ENCODE assay signal across 1 cellular context in the genomic region with DNA sequence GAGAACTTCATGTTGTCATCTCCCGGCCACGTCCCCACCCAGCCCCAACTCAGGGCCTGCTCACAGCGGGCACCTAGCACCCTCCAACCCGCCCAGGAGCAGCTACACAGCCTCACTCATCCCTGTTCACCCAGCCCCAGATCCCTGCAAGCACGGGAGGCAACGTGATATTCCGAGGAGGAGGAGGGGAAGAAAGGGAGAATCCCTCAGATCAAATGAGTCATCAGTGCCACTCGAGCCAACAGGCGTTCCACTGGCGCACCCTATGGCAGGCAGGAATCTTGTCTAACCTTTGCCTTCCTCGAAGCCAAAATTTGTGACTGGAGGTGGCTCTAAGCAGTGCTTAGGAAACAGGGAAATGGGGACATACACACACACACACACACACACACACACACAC.
TF ChIP-seq lines count a peak whose summit lies in the region.

No MANE protein-coding gene starts in this region.

TF ChIP-seq in HEK293, 187 proteins besides CTCF, POLR2A, EP300 and RAD21 (continued from another document):
- TF ChIP-seq, protein P1, sequence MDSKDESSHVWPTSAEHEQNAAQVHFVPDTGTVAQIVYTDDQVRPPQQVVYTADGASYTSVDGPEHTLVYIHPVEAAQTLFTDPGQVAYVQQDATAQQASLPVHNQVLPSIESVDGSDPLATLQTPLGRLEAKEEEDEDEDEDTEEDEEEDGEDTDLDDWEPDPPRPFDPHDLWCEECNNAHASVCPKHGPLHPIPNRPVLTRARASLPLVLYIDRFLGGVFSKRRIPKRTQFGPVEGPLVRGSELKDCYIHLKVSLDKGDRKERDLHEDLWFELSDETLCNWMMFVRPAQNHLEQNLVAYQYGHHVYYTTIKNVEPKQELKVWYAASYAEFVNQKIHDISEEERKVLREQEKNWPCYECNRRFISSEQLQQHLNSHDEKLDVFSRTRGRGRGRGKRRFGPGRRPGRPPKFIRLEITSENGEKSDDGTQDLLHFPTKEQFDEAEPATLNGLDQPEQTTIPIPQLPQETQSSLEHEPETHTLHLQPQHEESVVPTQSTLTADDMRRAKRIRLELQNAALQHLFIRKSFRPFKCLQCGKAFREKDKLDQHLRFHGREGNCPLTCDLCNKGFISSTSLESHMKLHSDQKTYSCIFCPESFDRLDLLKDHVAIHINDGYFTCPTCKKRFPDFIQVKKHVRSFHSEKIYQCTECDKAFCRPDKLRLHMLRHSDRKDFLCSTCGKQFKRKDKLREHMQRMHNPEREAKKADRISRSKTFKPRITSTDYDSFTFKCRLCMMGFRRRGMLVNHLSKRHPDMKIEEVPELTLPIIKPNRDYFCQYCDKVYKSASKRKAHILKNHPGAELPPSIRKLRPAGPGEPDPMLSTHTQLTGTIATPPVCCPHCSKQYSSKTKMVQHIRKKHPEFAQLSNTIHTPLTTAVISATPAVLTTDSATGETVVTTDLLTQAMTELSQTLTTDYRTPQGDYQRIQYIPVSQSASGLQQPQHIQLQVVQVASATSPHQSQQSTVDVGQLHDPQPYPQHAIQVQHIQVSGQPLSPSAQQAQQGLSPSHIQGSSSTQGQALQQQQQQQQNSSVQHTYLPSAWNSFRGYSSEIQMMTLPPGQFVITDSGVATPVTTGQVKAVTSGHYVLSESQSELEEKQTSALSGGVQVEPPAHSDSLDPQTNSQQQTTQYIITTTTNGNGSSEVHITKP (tag by site-specific recombination; IDR thresholded peaks at IDR 0.05), result peak; percentile 25; the same call in 1 of the 2 replicates
- peak; percentile 31; the same call in 1 of the 2 replicates for TF ChIP-seq ZEB2 (tag by site-specific recombination; IDR thresholded peaks at IDR 0.05)
- peak; percentile 76 for TF ChIP-seq SCRT2 (tag by site-specific recombination; IDR thresholded peaks at IDR 0.05)
- peak; percentile 44 for TF ChIP-seq SP7 (tag by site-specific recombination; IDR thresholded peaks at IDR 0.05)
- TF ChIP-seq ZNF624 (tag by site-specific recombination; IDR thresholded peaks at IDR 0.05), result no peak
- TF ChIP-seq, protein P2, sequence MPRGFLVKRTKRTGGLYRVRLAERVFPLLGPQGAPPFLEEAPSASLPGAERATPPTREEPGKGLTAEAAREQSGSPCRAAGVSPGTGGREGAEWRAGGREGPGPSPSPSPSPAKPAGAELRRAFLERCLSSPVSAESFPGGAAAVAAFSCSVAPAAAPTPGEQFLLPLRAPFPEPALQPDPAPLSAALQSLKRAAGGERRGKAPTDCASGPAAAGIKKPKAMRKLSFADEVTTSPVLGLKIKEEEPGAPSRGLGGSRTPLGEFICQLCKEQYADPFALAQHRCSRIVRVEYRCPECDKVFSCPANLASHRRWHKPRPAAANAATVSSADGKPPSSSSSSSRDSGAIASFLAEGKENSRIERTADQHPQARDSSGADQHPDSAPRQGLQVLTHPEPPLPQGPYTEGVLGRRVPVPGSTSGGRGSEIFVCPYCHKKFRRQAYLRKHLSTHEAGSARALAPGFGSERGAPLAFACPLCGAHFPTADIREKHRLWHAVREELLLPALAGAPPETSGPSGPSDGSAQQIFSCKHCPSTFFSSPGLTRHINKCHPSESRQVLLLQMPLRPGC (tag by site-specific recombination; IDR thresholded peaks at IDR 0.05), result 0 out of 2 replicates have a peak, but pooled peaks have one; percentile 37
- TF ChIP-seq, protein P3, sequence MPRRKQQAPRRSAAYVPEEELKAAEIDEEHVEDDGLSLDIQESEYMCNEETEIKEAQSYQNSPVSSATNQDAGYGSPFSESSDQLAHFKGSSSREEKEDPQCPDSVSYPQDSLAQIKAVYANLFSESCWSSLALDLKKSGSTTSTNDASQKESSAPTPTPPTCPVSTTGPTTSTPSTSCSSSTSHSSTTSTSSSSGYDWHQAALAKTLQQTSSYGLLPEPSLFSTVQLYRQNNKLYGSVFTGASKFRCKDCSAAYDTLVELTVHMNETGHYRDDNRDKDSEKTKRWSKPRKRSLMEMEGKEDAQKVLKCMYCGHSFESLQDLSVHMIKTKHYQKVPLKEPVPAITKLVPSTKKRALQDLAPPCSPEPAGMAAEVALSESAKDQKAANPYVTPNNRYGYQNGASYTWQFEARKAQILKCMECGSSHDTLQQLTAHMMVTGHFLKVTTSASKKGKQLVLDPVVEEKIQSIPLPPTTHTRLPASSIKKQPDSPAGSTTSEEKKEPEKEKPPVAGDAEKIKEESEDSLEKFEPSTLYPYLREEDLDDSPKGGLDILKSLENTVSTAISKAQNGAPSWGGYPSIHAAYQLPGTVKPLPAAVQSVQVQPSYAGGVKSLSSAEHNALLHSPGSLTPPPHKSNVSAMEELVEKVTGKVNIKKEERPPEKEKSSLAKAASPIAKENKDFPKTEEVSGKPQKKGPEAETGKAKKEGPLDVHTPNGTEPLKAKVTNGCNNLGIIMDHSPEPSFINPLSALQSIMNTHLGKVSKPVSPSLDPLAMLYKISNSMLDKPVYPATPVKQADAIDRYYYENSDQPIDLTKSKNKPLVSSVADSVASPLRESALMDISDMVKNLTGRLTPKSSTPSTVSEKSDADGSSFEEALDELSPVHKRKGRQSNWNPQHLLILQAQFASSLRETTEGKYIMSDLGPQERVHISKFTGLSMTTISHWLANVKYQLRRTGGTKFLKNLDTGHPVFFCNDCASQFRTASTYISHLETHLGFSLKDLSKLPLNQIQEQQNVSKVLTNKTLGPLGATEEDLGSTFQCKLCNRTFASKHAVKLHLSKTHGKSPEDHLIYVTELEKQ (tag by site-specific recombination; IDR thresholded peaks at IDR 0.05; ENCODE audit: borderline replicate concordance), result no peak; the same call in 1 of the 2 replicates
- TF ChIP-seq ZNF544 (tag by site-specific recombination; IDR thresholded peaks at IDR 0.05), result no peak
- peak; percentile 61 for TF ChIP-seq ZNF335 (tag by site-specific recombination; conservative IDR thresholded peaks at IDR 0.05)
- no peak for TF ChIP-seq ZNF514 (tag by site-specific recombination; IDR thresholded peaks at IDR 0.05)
- no peak for TF ChIP-seq SP2 (tag by site-specific recombination; IDR thresholded peaks at IDR 0.05)
- no peak for TF ChIP-seq ZNF292 (tag by site-specific recombination; IDR thresholded peaks at IDR 0.05; ENCODE audit: borderline replicate concordance, low read depth)
- TF ChIP-seq, protein P4, sequence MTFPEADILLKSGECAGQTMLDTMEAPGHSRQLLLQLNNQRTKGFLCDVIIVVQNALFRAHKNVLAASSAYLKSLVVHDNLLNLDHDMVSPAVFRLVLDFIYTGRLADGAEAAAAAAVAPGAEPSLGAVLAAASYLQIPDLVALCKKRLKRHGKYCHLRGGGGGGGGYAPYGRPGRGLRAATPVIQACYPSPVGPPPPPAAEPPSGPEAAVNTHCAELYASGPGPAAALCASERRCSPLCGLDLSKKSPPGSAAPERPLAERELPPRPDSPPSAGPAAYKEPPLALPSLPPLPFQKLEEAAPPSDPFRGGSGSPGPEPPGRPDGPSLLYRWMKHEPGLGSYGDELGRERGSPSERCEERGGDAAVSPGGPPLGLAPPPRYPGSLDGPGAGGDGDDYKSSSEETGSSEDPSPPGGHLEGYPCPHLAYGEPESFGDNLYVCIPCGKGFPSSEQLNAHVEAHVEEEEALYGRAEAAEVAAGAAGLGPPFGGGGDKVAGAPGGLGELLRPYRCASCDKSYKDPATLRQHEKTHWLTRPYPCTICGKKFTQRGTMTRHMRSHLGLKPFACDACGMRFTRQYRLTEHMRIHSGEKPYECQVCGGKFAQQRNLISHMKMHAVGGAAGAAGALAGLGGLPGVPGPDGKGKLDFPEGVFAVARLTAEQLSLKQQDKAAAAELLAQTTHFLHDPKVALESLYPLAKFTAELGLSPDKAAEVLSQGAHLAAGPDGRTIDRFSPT (tag by site-specific recombination; IDR thresholded peaks at IDR 0.05), result 0 out of 2 replicates have a peak, but pooled peaks have one; percentile 36
- TF ChIP-seq SCRT1 (tag by site-specific recombination; IDR thresholded peaks at IDR 0.05; ENCODE audit: borderline replicate concordance), result no peak
- peak; percentile 44; the same call in 1 of the 2 replicates for TF ChIP-seq ZNF366 (tag by site-specific recombination; conservative IDR thresholded peaks at IDR 0.05)
- TF ChIP-seq, protein P5, sequence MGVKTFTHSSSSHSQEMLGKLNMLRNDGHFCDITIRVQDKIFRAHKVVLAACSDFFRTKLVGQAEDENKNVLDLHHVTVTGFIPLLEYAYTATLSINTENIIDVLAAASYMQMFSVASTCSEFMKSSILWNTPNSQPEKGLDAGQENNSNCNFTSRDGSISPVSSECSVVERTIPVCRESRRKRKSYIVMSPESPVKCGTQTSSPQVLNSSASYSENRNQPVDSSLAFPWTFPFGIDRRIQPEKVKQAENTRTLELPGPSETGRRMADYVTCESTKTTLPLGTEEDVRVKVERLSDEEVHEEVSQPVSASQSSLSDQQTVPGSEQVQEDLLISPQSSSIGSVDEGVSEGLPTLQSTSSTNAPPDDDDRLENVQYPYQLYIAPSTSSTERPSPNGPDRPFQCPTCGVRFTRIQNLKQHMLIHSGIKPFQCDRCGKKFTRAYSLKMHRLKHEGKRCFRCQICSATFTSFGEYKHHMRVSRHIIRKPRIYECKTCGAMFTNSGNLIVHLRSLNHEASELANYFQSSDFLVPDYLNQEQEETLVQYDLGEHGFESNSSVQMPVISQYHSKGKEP (tag by site-specific recombination; IDR thresholded peaks at IDR 0.05), result no peak
- 0 out of 2 replicates have a peak, but pooled peaks have one; percentile 31 for TF ChIP-seq ZBTB48 (tag by site-specific recombination; IDR thresholded peaks at IDR 0.05)
- no peak for TF ChIP-seq OVOL3 (tag by site-specific recombination; IDR thresholded peaks at IDR 0.05)
- TF ChIP-seq ZBTB17 (tag by site-specific recombination; IDR thresholded peaks at IDR 0.05), result peak; percentile 80
- no peak for TF ChIP-seq ZNF776 (tag by site-specific recombination; IDR thresholded peaks at IDR 0.05; ENCODE audit: borderline replicate concordance)
- TF ChIP-seq ZNF76 (tag by site-specific recombination; IDR thresholded peaks at IDR 0.05; ENCODE audit: borderline replicate concordance, low read depth), result no peak
- TF ChIP-seq, protein P6, sequence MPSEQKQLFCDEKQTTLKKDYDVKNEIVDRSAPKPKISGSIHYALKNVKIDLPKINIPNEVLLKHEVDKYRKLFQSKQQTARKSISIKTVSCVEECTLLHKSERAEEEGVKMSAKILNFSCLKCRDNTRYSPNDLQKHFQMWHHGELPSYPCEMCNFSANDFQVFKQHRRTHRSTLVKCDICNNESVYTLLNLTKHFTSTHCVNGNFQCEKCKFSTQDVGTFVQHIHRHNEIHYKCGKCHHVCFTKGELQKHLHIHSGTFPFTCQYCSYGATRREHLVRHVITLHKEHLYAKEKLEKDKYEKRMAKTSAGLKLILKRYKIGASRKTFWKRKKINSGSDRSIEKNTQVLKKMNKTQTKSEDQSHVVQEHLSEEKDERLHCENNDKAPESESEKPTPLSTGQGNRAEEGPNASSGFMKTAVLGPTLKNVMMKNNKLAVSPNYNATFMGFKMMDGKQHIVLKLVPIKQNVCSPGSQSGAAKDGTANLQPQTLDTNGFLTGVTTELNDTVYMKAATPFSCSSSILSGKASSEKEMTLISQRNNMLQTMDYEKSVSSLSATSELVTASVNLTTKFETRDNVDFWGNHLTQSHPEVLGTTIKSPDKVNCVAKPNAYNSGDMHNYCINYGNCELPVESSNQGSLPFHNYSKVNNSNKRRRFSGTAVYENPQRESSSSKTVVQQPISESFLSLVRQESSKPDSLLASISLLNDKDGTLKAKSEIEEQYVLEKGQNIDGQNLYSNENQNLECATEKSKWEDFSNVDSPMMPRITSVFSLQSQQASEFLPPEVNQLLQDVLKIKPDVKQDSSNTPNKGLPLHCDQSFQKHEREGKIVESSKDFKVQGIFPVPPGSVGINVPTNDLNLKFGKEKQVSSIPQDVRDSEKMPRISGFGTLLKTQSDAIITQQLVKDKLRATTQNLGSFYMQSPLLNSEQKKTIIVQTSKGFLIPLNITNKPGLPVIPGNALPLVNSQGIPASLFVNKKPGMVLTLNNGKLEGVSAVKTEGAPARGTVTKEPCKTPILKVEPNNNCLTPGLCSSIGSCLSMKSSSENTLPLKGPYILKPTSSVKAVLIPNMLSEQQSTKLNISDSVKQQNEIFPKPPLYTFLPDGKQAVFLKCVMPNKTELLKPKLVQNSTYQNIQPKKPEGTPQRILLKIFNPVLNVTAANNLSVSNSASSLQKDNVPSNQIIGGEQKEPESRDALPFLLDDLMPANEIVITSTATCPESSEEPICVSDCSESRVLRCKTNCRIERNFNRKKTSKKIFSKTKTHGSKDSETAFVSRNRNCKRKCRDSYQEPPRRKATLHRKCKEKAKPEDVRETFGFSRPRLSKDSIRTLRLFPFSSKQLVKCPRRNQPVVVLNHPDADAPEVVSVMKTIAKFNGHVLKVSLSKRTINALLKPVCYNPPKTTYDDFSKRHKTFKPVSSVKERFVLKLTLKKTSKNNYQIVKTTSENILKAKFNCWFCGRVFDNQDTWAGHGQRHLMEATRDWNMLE (tag by site-specific recombination; conservative IDR thresholded peaks at IDR 0.05; ENCODE audit: low read depth), result no peak
- TF ChIP-seq ZFP37 (tag by site-specific recombination; IDR thresholded peaks at IDR 0.05), result 0 out of 2 replicates have a peak, but pooled peaks have one; percentile 43
- TF ChIP-seq ZNF785 (tag by site-specific recombination; IDR thresholded peaks at IDR 0.05), result no peak
- TF ChIP-seq, protein P7, sequence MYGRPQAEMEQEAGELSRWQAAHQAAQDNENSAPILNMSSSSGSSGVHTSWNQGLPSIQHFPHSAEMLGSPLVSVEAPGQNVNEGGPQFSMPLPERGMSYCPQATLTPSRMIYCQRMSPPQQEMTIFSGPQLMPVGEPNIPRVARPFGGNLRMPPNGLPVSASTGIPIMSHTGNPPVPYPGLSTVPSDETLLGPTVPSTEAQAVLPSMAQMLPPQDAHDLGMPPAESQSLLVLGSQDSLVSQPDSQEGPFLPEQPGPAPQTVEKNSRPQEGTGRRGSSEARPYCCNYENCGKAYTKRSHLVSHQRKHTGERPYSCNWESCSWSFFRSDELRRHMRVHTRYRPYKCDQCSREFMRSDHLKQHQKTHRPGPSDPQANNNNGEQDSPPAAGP (tag by site-specific recombination; IDR thresholded peaks at IDR 0.05), result peak; percentile 65; the same call in 1 of the 2 replicates
- no peak for TF ChIP-seq ZNF214 (tag by site-specific recombination; IDR thresholded peaks at IDR 0.05; ENCODE audit: borderline replicate concordance)
- TF ChIP-seq ZNF140 (tag by site-specific recombination; IDR thresholded peaks at IDR 0.05), result no peak
- TF ChIP-seq SP3 (tag by site-specific recombination; IDR thresholded peaks at IDR 0.05), result no peak
- no peak for TF ChIP-seq PRDM1 (tag by site-specific recombination; IDR thresholded peaks at IDR 0.05)
- no peak for TF ChIP-seq ZNF837 (tag by site-specific recombination; IDR thresholded peaks at IDR 0.05)
- TF ChIP-seq ZNF654 (tag by site-specific recombination; IDR thresholded peaks at IDR 0.05; ENCODE audit: low read depth), result peak; percentile 9; the same call in 1 of the 2 replicates
- TF ChIP-seq RBAK (tag by site-specific recombination; IDR thresholded peaks at IDR 0.05), result no peak
- TF ChIP-seq, protein P8, sequence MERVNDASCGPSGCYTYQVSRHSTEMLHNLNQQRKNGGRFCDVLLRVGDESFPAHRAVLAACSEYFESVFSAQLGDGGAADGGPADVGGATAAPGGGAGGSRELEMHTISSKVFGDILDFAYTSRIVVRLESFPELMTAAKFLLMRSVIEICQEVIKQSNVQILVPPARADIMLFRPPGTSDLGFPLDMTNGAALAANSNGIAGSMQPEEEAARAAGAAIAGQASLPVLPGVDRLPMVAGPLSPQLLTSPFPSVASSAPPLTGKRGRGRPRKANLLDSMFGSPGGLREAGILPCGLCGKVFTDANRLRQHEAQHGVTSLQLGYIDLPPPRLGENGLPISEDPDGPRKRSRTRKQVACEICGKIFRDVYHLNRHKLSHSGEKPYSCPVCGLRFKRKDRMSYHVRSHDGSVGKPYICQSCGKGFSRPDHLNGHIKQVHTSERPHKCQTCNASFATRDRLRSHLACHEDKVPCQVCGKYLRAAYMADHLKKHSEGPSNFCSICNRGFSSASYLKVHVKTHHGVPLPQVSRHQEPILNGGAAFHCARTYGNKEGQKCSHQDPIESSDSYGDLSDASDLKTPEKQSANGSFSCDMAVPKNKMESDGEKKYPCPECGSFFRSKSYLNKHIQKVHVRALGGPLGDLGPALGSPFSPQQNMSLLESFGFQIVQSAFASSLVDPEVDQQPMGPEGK (tag by site-specific recombination; IDR thresholded peaks at IDR 0.05), result 0 out of 2 replicates have a peak, but pooled peaks have one; percentile 31
- TF ChIP-seq GLI4 (tag by site-specific recombination; IDR thresholded peaks at IDR 0.05), result no peak
